ENCODE assay signal across 9 cellular contexts in the genomic region with DNA sequence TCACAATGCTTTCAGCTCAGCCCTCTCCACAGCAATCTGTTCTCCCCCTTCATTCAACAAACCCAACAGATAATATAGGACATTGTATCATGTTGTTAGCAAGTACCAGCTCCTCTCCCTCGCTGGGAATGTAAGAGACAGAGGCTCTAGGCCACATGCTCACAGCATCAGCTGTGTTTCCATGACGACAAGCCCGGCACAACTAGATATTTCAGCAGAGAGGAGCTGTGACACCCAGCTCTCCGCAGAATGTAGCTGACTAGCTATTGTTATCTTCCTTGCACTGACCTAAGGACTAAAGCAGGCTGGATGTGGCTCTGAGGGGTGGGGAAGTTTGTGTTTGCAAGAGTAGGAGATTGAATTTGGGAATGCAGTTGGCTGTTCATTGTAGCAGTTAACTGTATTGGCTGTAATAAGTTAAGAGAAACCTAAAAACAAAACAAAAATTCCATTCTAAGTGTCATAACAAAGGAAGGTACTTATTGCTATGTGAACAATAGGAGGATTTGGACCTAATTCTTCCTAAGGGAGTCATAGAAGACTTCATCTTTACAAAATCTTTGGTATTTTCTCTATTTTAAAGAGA. TPM values are rescaled to one million over a fixed set of nuclear protein-coding genes. Genes with fewer than 3 reads are reported as not detected.
DNase-seq lines count a peak whose midpoint lies in the region; ATAC-seq and TF ChIP-seq lines count a peak whose summit lies in the region.
"Had no signal": no experiment of that assay in that cellular context is flagged by ENCODE, and none has a peak within 500 bp of the region (broad histone marks: within the 10 kb centered on the region; RNA-seq: fewer than 3 reads in every experiment).

No MANE protein-coding gene starts in this region.

- H3K4me1 ChIP-seq in heart right ventricle (peaks cover 0 to 20% (median 6%) of the 10 kb centered on the region in 9 donors), vagina (no peaks in the 10 kb centered on the region)

- no peaks in the 10 kb centered on the region for H3K9me3 Mint-ChIP-seq in HFFc6
- H3K9me3 Mint-ChIP-seq: activated B cell treated with CpG ODN at 0.5 μM for 24 hours had no signal

- H3K27ac ChIP-seq in heart right ventricle (peak overlapping the region in 2 of 10 donors; percentile 0 to 42), vagina (no peak overlapping the region)
- H3K27ac ChIP-seq: body of pancreas had no signal

- H3K27me3 Mint-ChIP-seq in HFFc6 (ENCODE audit: insufficient read depth), result no peaks in the 10 kb centered on the region; the same call in none of the 2 replicates

- H3K4me3 Mint-ChIP-seq in HFFc6, result no peak overlapping the region
- H3K4me3 Mint-ChIP-seq: activated B cell treated with CpG ODN at 0.5 μM for 24 hours had no signal

- peaks cover 0 to 4% (median 0%) of the 10 kb centered on the region in 7 donors for H3K27me3 ChIP-seq in heart right ventricle
- no peaks in the 10 kb centered on the region for H3K27me3 ChIP-seq in vagina
- H3K27me3 ChIP-seq: body of pancreas had no signal

- TF ChIP-seq POLR2A in vagina (IDR thresholded peaks at IDR 0.05), result no peak

- H3K4me3 ChIP-seq in heart right ventricle (no peak overlapping the region), vagina (no peak overlapping the region)
- H3K4me3 ChIP-seq: body of pancreas had no signal

- H3K36me3 ChIP-seq in heart right ventricle (no peaks in the 10 kb centered on the region), vagina (no peaks in the 10 kb centered on the region)

- H3K27ac Mint-ChIP-seq in HFFc6, result peak overlapping the region; percentile 52
- H3K27ac Mint-ChIP-seq: activated B cell treated with CpG ODN at 0.5 μM for 24 hours had no signal

- 30 to 35% methylated on average over 4 of the region's 4 CpGs for WGBS in heart right ventricle, 2 donors

- peaks cover 37% of the 10 kb centered on the region for H3K4me1 Mint-ChIP-seq in HFFc6 (ENCODE audit: low read depth)
- H3K4me1 Mint-ChIP-seq: activated B cell treated with CpG ODN at 0.5 μM for 24 hours had no signal

- TF ChIP-seq CTCF in HFFc6 (IDR thresholded peaks at IDR 0.05) (no peak), heart right ventricle (IDR thresholded peaks at IDR 0.05) (no peak), vagina (IDR thresholded peaks at IDR 0.05) (no peak)

- intact Hi-C loops in heart right ventricle (cut with DNase I) (loop anchor here in 1 of 10 donors (10.0 kb wide), 1 partner anchor 68 kb away; no protein-coding TSS in a partner anchor), vagina (cut with DNase I) (no loop called here)

- peak; percentile 77 for DNase-seq in HFFc6
- peak; percentile 86 for DNase-seq in amniotic epithelial cell (ENCODE audit: low read depth)
- peak in 1 of 2 donors; percentile 33 for DNase-seq in heart right ventricle
- DNase-seq in putamen (ENCODE audit: low spot score), result peak; percentile 85
- no peak for DNase-seq in vagina (ENCODE audit: extremely low spot score in 2 of 2)
- DNase-seq: activated B cell treated with CpG ODN at 0.5 μM for 24 hours, body of pancreas had no signal

- ATAC-seq in heart right ventricle (peak in 7 of 8 donors; percentile 37 to 78 (median 61)), HG02763 (IDR thresholded peaks at IDR 0.05; ENCODE audit: unreplicated experiment) (no peak), GM21528 (IDR thresholded peaks at IDR 0.05; ENCODE audit: low FRiP score, unreplicated experiment) (no peak)
- ATAC-seq: body of pancreas had no signal

- H3K9me3 ChIP-seq in heart right ventricle (no peaks in the 10 kb centered on the region), vagina (no peaks in the 10 kb centered on the region)
- H3K9me3 ChIP-seq: body of pancreas had no signal

- H3K36me3 Mint-ChIP-seq in HFFc6 (ENCODE audit: low read depth), result no peaks in the 10 kb centered on the region

RNA-seq across cellular contexts. Expression of a gene that starts 28.0 kb away (rescaled TPM):
- 100 to 1,000 TPM in 3 of 6 experiments, 10 to 100 TPM in 3; 89.6 to 122 (median 103) TPM for total RNA-seq in HFFc6 (2021; fragmentation: NEBNext Ultra II Directional; extraction: Animal tissue kit (Norgen Biotek cat#: 25700))
- 100 to 1,000 TPM in 1 of 10 donors, 10 to 100 TPM in 9; 21.8 to 142 (median 52.9) TPM for total RNA-seq in heart right ventricle
- 10 to 100 TPM; 20.8 to 26.0 TPM for polyA plus RNA-seq in heart right ventricle
- total RNA-seq in vagina, result 32.7 TPM

Comparison
In these comparisons a context has a peak if more than half of its experiments do, and no peak if none do; other contexts are left out.
1. DNase-seq: peak in HFFc6 (single experiment), amniotic epithelial cell (single experiment) and putamen (single experiment); none in vagina (0 of 2).
2. ATAC-seq: peak in heart right ventricle (7 of 8); none in HG02763 (single experiment) and GM21528 (single experiment).